Comparison of ENCODE assay signal across 9 cellular contexts in genomic region chr17:77233635-77234334, GRCh38.
DNase-seq lines count a peak whose midpoint lies in the region; ATAC-seq and TF ChIP-seq lines count a peak whose summit lies in the region.
"Had no signal": no experiment of that assay in that cellular context is flagged by ENCODE, and none has a peak within 500 bp of the region (broad histone marks: within the 10 kb centered on the region; RNA-seq: fewer than 3 reads in every experiment).

No MANE protein-coding gene starts in this region.

- peaks cover 4% of the 10 kb centered on the region for H3K36me3 Mint-ChIP-seq in activated CD4-positive, alpha-beta T cell treated with anti-CD3 and anti-CD28 coated beads, Interleukin-2, amount 10 ng/mL, durations not matched to agents 7 days and 5 days (ENCODE audit: low read depth)
- H3K36me3 Mint-ChIP-seq in stimulated activated effector memory CD8-positive, alpha-beta T cell treated with anti-CD3 and anti-CD28 coated beads, Interleukin-12 subunit alpha, Interleukin-12 subunit beta, amount 100 ng/mL, for 72 hours, result no peaks in the 10 kb centered on the region

- H3K9me3 ChIP-seq in OCI-LY7 (ENCODE audit: low read length) (no peaks in the 10 kb centered on the region), ascending aorta (no peaks in the 10 kb centered on the region)

- H3K27me3 ChIP-seq in ascending aorta, result no peaks in the 10 kb centered on the region

- no peak for TF ChIP-seq CTCF in OCI-LY7 (conservative IDR thresholded peaks at IDR 0.05; ENCODE audit: low read length)
- no peak for TF ChIP-seq CTCF in ascending aorta (IDR thresholded peaks at IDR 0.05)

- H3K4me3 ChIP-seq in OCI-LY7 (ENCODE audit: low read depth, low read length, poor library complexity, severe bottlenecking), result no peak overlapping the region
- no peak overlapping the region for H3K4me3 ChIP-seq in ascending aorta

- CTCF ChIA-PET in activated CD4-positive, alpha-beta T cell treated with anti-CD3 and anti-CD28 coated beads, Interleukin-2, amount 10 ng/mL, durations not matched to agents 7 days and 5 days (lab: Charles Lee), result interaction anchor here (1.3 kb wide), 1 partner anchor 26 kb away, joined by 3 read pairs; no protein-coding TSS in a partner anchor
- CTCF ChIA-PET in OCI-LY7 (lab: Charles Lee; ENCODE audit: unreplicated experiment), result interaction anchor here (0.6 kb wide), 1 partner anchor 194 kb away, joined by 3 read pairs; no protein-coding TSS in a partner anchor

- peak overlapping the region; percentile 2 for H3K4me3 Mint-ChIP-seq in activated CD4-positive, alpha-beta T cell treated with anti-CD3 and anti-CD28 coated beads, Interleukin-2, amount 10 ng/mL, durations not matched to agents 7 days and 5 days
- H3K4me3 Mint-ChIP-seq in stimulated activated effector memory CD8-positive, alpha-beta T cell treated with anti-CD3 and anti-CD28 coated beads, Interleukin-12 subunit alpha, Interleukin-12 subunit beta, amount 100 ng/mL, for 72 hours, result no peak overlapping the region

- peaks cover 3% of the 10 kb centered on the region for H3K9me3 Mint-ChIP-seq in activated CD4-positive, alpha-beta T cell treated with anti-CD3 and anti-CD28 coated beads, Interleukin-2, amount 10 ng/mL, durations not matched to agents 7 days and 5 days
- H3K9me3 Mint-ChIP-seq in stimulated activated effector memory CD8-positive, alpha-beta T cell treated with anti-CD3 and anti-CD28 coated beads, Interleukin-12 subunit alpha, Interleukin-12 subunit beta, amount 100 ng/mL, for 72 hours, result peaks cover 3% of the 10 kb centered on the region

- no peaks in the 10 kb centered on the region for H4K20me1 ChIP-seq in OCI-LY7 (ENCODE audit: insufficient read depth, low read length)

- intact Hi-C loops in OCI-LY7 (cut with micrococcal nuclease; ENCODE audit: unreplicated experiment), result no loop called here
- intact Hi-C loops in ascending aorta (cut with DNase I), result no loop called here

- no peak for DNase-seq in activated CD4-positive, alpha-beta T cell treated with anti-CD3 and anti-CD28 coated beads, Interleukin-2, amount 10 ng/mL, durations not matched to agents 7 days and 5 days
- DNase-seq in activated CD4-positive, alpha-beta T cell treated with anti-CD3 and anti-CD28 coated beads for 4 hours, result no peak
- peak; percentile 62 for DNase-seq in OCI-LY7 (ENCODE audit: low spot score)
- DNase-seq in epithelial cell of prostate (ENCODE audit: low read depth, low spot score), result peak; percentile 34
- peak; percentile 14 to 71 for DNase-seq in stimulated activated effector memory CD8-positive, alpha-beta T cell treated with anti-CD3 and anti-CD28 coated beads, Interleukin-12 subunit alpha, Interleukin-12 subunit beta, amount 100 ng/mL, for 72 hours (ENCODE audit: low spot score in 2 of 2)
- no peak for DNase-seq in ascending aorta (ENCODE audit: low spot score in 2 of 2)
- DNase-seq in MV-4-11 (lab: John Stamatoyannopoulos, UW), result no peak
- DNase-seq: NCI-H524 treated with DMSO at 0.1 percent for 48 hours had no signal

- H3K27ac Mint-ChIP-seq in activated CD4-positive, alpha-beta T cell treated with anti-CD3 and anti-CD28 coated beads, Interleukin-2, amount 10 ng/mL, durations not matched to agents 7 days and 5 days, result peak overlapping the region; percentile 1
- H3K27ac Mint-ChIP-seq in stimulated activated effector memory CD8-positive, alpha-beta T cell treated with anti-CD3 and anti-CD28 coated beads, Interleukin-12 subunit alpha, Interleukin-12 subunit beta, amount 100 ng/mL, for 72 hours, result peak overlapping the region; percentile 62

- H3K4me2 ChIP-seq in OCI-LY7 (ENCODE audit: low read length), result peak overlapping the region; percentile 11

- no peak overlapping the region for H2AFZ ChIP-seq in OCI-LY7 (ENCODE audit: low read length)

- H3K36me3 ChIP-seq in OCI-LY7 (ENCODE audit: insufficient read depth, low read length) (no peaks in the 10 kb centered on the region), ascending aorta (no peaks in the 10 kb centered on the region)

- H3K27ac ChIP-seq in OCI-LY7 (ENCODE audit: low read depth, low read length, poor library complexity, severe bottlenecking) (no peak overlapping the region), epithelial cell of prostate (peak overlapping the region; percentile 68), ascending aorta (peak overlapping the region in 1 of 2 donors; percentile 67)

- peaks cover 18% of the 10 kb centered on the region for H3K4me1 ChIP-seq in OCI-LY7 (ENCODE audit: insufficient read depth, low read length, poor library complexity, severe bottlenecking)
- peaks cover 0 to 9% of the 10 kb centered on the region in 2 donors for H3K4me1 ChIP-seq in ascending aorta

- ATAC-seq in stimulated activated effector memory CD8-positive, alpha-beta T cell treated with anti-CD3 and anti-CD28 coated beads, Interleukin-12 subunit alpha, Interleukin-12 subunit beta, amount 100 ng/mL, for 72 hours, result peak; percentile 94
- ATAC-seq in HG02642 (IDR thresholded peaks at IDR 0.05; ENCODE audit: poor library complexity, unreplicated experiment), result no peak

- H3K27me3 Mint-ChIP-seq in activated CD4-positive, alpha-beta T cell treated with anti-CD3 and anti-CD28 coated beads, Interleukin-2, amount 10 ng/mL, durations not matched to agents 7 days and 5 days, result no peaks in the 10 kb centered on the region

- peaks cover 21% of the 10 kb centered on the region for H3K4me1 Mint-ChIP-seq in activated CD4-positive, alpha-beta T cell treated with anti-CD3 and anti-CD28 coated beads, Interleukin-2, amount 10 ng/mL, durations not matched to agents 7 days and 5 days
- H3K4me1 Mint-ChIP-seq in stimulated activated effector memory CD8-positive, alpha-beta T cell treated with anti-CD3 and anti-CD28 coated beads, Interleukin-12 subunit alpha, Interleukin-12 subunit beta, amount 100 ng/mL, for 72 hours, result peaks cover 23% of the 10 kb centered on the region

- BruUV-seq in OCI-LY7 (replicated peaks; lab: Mats Ljungman, UMichigan), result no TSS peak

- H3K79me2 ChIP-seq in OCI-LY7 (ENCODE audit: insufficient read depth, low read depth, low read length), result no peaks in the 10 kb centered on the region

- POLR2A ChIA-PET in activated CD4-positive, alpha-beta T cell treated with anti-CD3 and anti-CD28 coated beads, Interleukin-2, amount 10 ng/mL, durations not matched to agents 7 days and 5 days (lab: Charles Lee), result no interaction called here
- POLR2A ChIA-PET in OCI-LY7 (lab: Charles Lee), result no interaction called here

- H3K9me2 ChIP-seq in OCI-LY7 (ENCODE audit: insufficient read depth, low read length), result no peaks in the 10 kb centered on the region

Comparison
In these comparisons a context has a peak if more than half of its experiments do, and no peak if none do; other contexts are left out.
1. DNase-seq: peak in OCI-LY7 (single experiment), epithelial cell of prostate (single experiment) and stimulated activated effector memory CD8-positive, alpha-beta T cell treated with anti-CD3 and anti-CD28 coated beads, Interleukin-12 subunit alpha, Interleukin-12 subunit beta, amount 100 ng/mL, for 72 hours (2 of 2); none in activated CD4-positive, alpha-beta T cell treated with anti-CD3 and anti-CD28 coated beads, Interleukin-2, amount 10 ng/mL, durations not matched to agents 7 days and 5 days (single experiment), activated CD4-positive, alpha-beta T cell treated with anti-CD3 and anti-CD28 coated beads for 4 hours (0 of 2), ascending aorta (0 of 2) and MV-4-11 (single experiment).